19 cellular contexts compared by ENCODE assay signal in the genomic region with DNA sequence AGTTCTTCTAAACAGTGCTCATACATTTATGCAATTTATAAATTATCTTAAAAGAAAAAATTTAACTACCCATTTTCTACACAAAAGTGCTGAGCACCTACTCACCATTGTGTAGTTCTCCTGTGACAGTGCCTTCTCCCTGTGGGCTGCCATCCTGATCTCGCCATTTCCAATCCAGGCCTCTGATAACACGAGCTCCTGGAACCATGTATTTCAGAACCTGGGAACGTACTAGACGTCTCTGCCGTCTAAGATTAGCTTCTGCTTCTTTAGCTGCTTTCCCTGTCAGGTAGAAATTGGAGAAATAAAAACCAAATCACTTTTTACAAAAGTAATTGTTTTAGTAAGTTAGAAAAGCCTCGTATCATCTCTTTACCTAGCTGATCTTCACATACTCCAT.
A peak's percentile ranks its signal among the peaks of the same experiment; 100 is the strongest.
DNase-seq lines count a peak whose midpoint lies in the region; ATAC-seq, FAIRE-seq and TF ChIP-seq lines count a peak whose summit lies in the region.
"Had no signal": no experiment of that assay in that cellular context is flagged by ENCODE, and none has a peak within 500 bp of the region (broad histone marks: within the 10 kb centered on the region; RNA-seq: fewer than 3 reads in every experiment).

No MANE protein-coding gene starts in this region.

- POLR2A ChIA-PET in GM12878 (lab: Charles Lee): no interaction called here

- no peaks in the 10 kb centered on the region for H3K79me2 ChIP-seq in GM12878 (ENCODE audit: control insufficient read depth, insufficient read depth, low read length)

- H4K20me1 ChIP-seq in GM12878 (ENCODE audit: control insufficient read depth, insufficient read depth): no peaks in the 10 kb centered on the region; the same call in 1 of the 2 replicates

- in situ Hi-C loops in GM12878 (cut with MboI): no loop called here

- TF ChIP-seq CTCF in GM12878 (IDR thresholded peaks at IDR 0.05 in 2 of 3, conservative IDR thresholded peaks at IDR 0.05 in 1 of 3; ENCODE audit: control insufficient read depth in 2 of 3, extremely low read depth in 1 of 3, insufficient read depth in 1 of 3, low read depth in 3 of 3, low read length in 3 of 3) (no peak), progenitor cell of endocrine pancreas (IDR thresholded peaks at IDR 0.05; ENCODE audit: unreplicated experiment) (no peak)

- peaks cover 18% of the 10 kb centered on the region for H3K36me3 Mint-ChIP-seq in activated naive CD4-positive, alpha-beta T cell treated with anti-CD3 and anti-CD28 coated beads, Interleukin-2, amount 50 U/mL, for 24 hours
- H3K36me3 Mint-ChIP-seq in activated naive CD4-positive, alpha-beta T cell treated with anti-CD3 and anti-CD28 coated beads, Interleukin-2, amount 10 ng/mL, durations not matched to agents 7 days and 5 days: peaks cover 44% of the 10 kb centered on the region
- peaks cover 24% of the 10 kb centered on the region for H3K36me3 Mint-ChIP-seq in progenitor cell of endocrine pancreas (ENCODE audit: insufficient read depth)

- RAD21 ChIA-PET in GM12878 (lab: Charles Lee; ENCODE audit: unreplicated experiment): no interaction called here

- no peaks in the 10 kb centered on the region for H3K27me3 Mint-ChIP-seq in activated naive CD4-positive, alpha-beta T cell treated with anti-CD3 and anti-CD28 coated beads, Interleukin-2, amount 50 U/mL, for 24 hours
- H3K27me3 Mint-ChIP-seq in activated naive CD4-positive, alpha-beta T cell treated with anti-CD3 and anti-CD28 coated beads, Interleukin-2, amount 10 ng/mL, durations not matched to agents 7 days and 5 days: no peaks in the 10 kb centered on the region
- H3K27me3 Mint-ChIP-seq in progenitor cell of endocrine pancreas: no peaks in the 10 kb centered on the region

- no peak overlapping the region for H3K4me3 ChIP-seq in HUES6 (ENCODE audit: low read depth, low read length)
- H3K4me3 ChIP-seq in GM12878: no peak overlapping the region
- H3K4me3 ChIP-seq: BLaER1 treated with 17β-estradiol and CSF1 and Interleukin-3, amounts not matched to agents 10 nM and 100 nM; GM23338 had no signal

- intact Hi-C loops in GM12878 (cut with micrococcal nuclease; ENCODE audit: unreplicated experiment): no loop called here

- no peak for FAIRE-seq in GM12878 (lab: Jason Lieb, UNC)
- FAIRE-seq: D721Med, GM12892, GM18507, H54, HTR-8/SVneo had no signal

- CTCF ChIA-PET in activated naive CD4-positive, alpha-beta T cell treated with anti-CD3 and anti-CD28 coated beads, Interleukin-2, amount 10 ng/mL, durations not matched to agents 7 days and 5 days (lab: Charles Lee): no interaction called here
- CTCF ChIA-PET in GM12878 (lab: Yijun Ruan, JAX): interaction anchor here (0.6 kb wide), 1 partner anchor 112 kb away, joined by 3 read pairs; no protein-coding TSS in a partner anchor

- H3K9ac ChIP-seq in HUES6 (ENCODE audit: low read length): no peak overlapping the region
- no peak overlapping the region for H3K9ac ChIP-seq in GM12878 (ENCODE audit: control insufficient read depth, insufficient read depth, low read length)
- H3K9ac ChIP-seq: BLaER1 treated with 17β-estradiol and CSF1 and Interleukin-3, amounts not matched to agents 10 nM and 100 nM had no signal

- no peak for ATAC-seq in GM12878
- ATAC-seq: GM23338, HCT116 had no signal

- TSS peak; percentile 8 for BruUV-seq in GM12878 (replicated peaks; lab: Mats Ljungman, UMichigan)

- H3K27ac ChIP-seq in HUES6 (ENCODE audit: low read depth, low read length): 0 out of 2 replicates have a peak overlapping the region, but pooled peaks have one; percentile 28
- no peak overlapping the region for H3K27ac ChIP-seq in GM12878 (ENCODE audit: control insufficient read depth, insufficient read depth)
- H3K27ac ChIP-seq: BLaER1 treated with 17β-estradiol and CSF1 and Interleukin-3, amounts not matched to agents 10 nM and 100 nM had no signal

- no peak overlapping the region for H3K4me2 ChIP-seq in GM12878 (ENCODE audit: control insufficient read depth, insufficient read depth)
- H3K4me2 ChIP-seq: BLaER1 treated with 17β-estradiol and CSF1 and Interleukin-3, amounts not matched to agents 10 nM and 100 nM; GM23338 had no signal

- 97% methylated on average over 6 of the region's 6 CpGs for WGBS in GM12878 (ENCODE audit: insufficient coverage, insufficient replicate concordance, low lambda C conversion rate, missing lambda C conversion rate)

- H3K9me3 ChIP-seq in HUES6 (ENCODE audit: control insufficient read depth, insufficient read depth, low read depth, low read length) (no peaks in the 10 kb centered on the region), GM12878 (replicated peaks; ENCODE audit: control insufficient read depth, insufficient read depth, low read length) (no peaks in the 10 kb centered on the region)
- H3K9me3 ChIP-seq: BLaER1 treated with 17β-estradiol and CSF1 and Interleukin-3, amounts not matched to agents 10 nM and 100 nM; Caco-2 had no signal

- SMC1A ChIA-PET in GM12878 (lab: Charles Lee; ENCODE audit: uncharacterized antibody, unreplicated experiment): no interaction called here

- no peak overlapping the region for H2AFZ ChIP-seq in GM12878 (ENCODE audit: control insufficient read depth, low read depth, low read length)
- H2AFZ ChIP-seq: GM23338 had no signal

- TF ChIP-seq POLR2A in GM12878 (IDR thresholded peaks at IDR 0.05; ENCODE audit: low read depth, low read length): no peak

- H3K9me3 Mint-ChIP-seq in activated naive CD4-positive, alpha-beta T cell treated with anti-CD3 and anti-CD28 coated beads, Interleukin-2, amount 50 U/mL, for 24 hours: no peaks in the 10 kb centered on the region
- H3K9me3 Mint-ChIP-seq in activated naive CD4-positive, alpha-beta T cell treated with anti-CD3 and anti-CD28 coated beads, Interleukin-2, amount 10 ng/mL, durations not matched to agents 7 days and 5 days: no peaks in the 10 kb centered on the region
- H3K9me3 Mint-ChIP-seq in progenitor cell of endocrine pancreas (ENCODE audit: low read depth): no peaks in the 10 kb centered on the region
- H3K9me3 Mint-ChIP-seq: GM23338, HFFc6 had no signal

- H3K4me1 Mint-ChIP-seq in activated naive CD4-positive, alpha-beta T cell treated with anti-CD3 and anti-CD28 coated beads, Interleukin-2, amount 50 U/mL, for 24 hours: peaks cover 11% of the 10 kb centered on the region
- peaks cover 11% of the 10 kb centered on the region for H3K4me1 Mint-ChIP-seq in activated naive CD4-positive, alpha-beta T cell treated with anti-CD3 and anti-CD28 coated beads, Interleukin-2, amount 10 ng/mL, durations not matched to agents 7 days and 5 days
- H3K4me1 Mint-ChIP-seq in progenitor cell of endocrine pancreas (ENCODE audit: low read depth): peaks cover 4% of the 10 kb centered on the region
- H3K4me1 Mint-ChIP-seq: GM23338 had no signal

- no peak for TF ChIP-seq RAD21 in GM12878 (IDR thresholded peaks at IDR 0.05; ENCODE audit: insufficient read depth, low read depth, low read length)

- H3K36me3 ChIP-seq in HUES6 (ENCODE audit: control insufficient read depth, insufficient read depth, low read length) (peaks cover 88% of the 10 kb centered on the region), GM12878 (ENCODE audit: control insufficient read depth in 2 of 2, insufficient read depth in 2 of 2, low read length in 1 of 2) (peaks cover 11 to 32% of the 10 kb centered on the region in 2 experiments)

- H3K4me1 ChIP-seq in HUES6 (ENCODE audit: control insufficient read depth, insufficient read depth, low read length) (no peaks in the 10 kb centered on the region), GM12878 (ENCODE audit: control insufficient read depth, insufficient read depth, low read length) (peaks cover 11% of the 10 kb centered on the region)
- H3K4me1 ChIP-seq: Caco-2 had no signal

- no peak overlapping the region for H3K4me3 Mint-ChIP-seq in activated naive CD4-positive, alpha-beta T cell treated with anti-CD3 and anti-CD28 coated beads, Interleukin-2, amount 50 U/mL, for 24 hours
- no peak overlapping the region for H3K4me3 Mint-ChIP-seq in activated naive CD4-positive, alpha-beta T cell treated with anti-CD3 and anti-CD28 coated beads, Interleukin-2, amount 10 ng/mL, durations not matched to agents 7 days and 5 days
- no peak overlapping the region for H3K4me3 Mint-ChIP-seq in progenitor cell of endocrine pancreas (ENCODE audit: low read depth)
- H3K4me3 Mint-ChIP-seq: GM23338, HFFc6 had no signal

- no peak for DNase-seq in activated naive CD4-positive, alpha-beta T cell treated with anti-CD3 and anti-CD28 coated beads, Interleukin-2, amount 10 ng/mL, durations not matched to agents 7 days and 5 days
- no peak for DNase-seq in GM12878 (ENCODE audit: low read depth, low spot score)
- DNase-seq in progenitor cell of endocrine pancreas (ENCODE audit: low spot score, unreplicated experiment): no peak
- no peak for DNase-seq in NCI-H82 (lab: John Stamatoyannopoulos, UW)
- DNase-seq in SK-N-DZ (ENCODE audit: low spot score): no peak
- no peak for DNase-seq in inferior parietal cortex (ENCODE audit: extremely low spot score)
- DNase-seq: 8988T, Caco-2, HFFc6 had no signal

- H3K27me3 ChIP-seq in HUES6 (ENCODE audit: control insufficient read depth, insufficient read depth, low read length) (no peaks in the 10 kb centered on the region), GM12878 (replicated peaks in 1 of 2; ENCODE audit: control insufficient read depth in 2 of 2, insufficient read depth in 2 of 2, low read length in 1 of 2) (no peaks in the 10 kb centered on the region)
- H3K27me3 ChIP-seq: BLaER1 treated with 17β-estradiol and CSF1 and Interleukin-3, amounts not matched to agents 10 nM and 100 nM had no signal

- H3K27ac Mint-ChIP-seq in activated naive CD4-positive, alpha-beta T cell treated with anti-CD3 and anti-CD28 coated beads, Interleukin-2, amount 50 U/mL, for 24 hours: peak overlapping the region; percentile 35
- H3K27ac Mint-ChIP-seq in activated naive CD4-positive, alpha-beta T cell treated with anti-CD3 and anti-CD28 coated beads, Interleukin-2, amount 10 ng/mL, durations not matched to agents 7 days and 5 days: no peak overlapping the region
- peak overlapping the region; percentile 86 for H3K27ac Mint-ChIP-seq in progenitor cell of endocrine pancreas
- H3K27ac Mint-ChIP-seq: GM23338, HFFc6 had no signal

- no peak for TF ChIP-seq EP300 in GM12878 (IDR thresholded peaks at IDR 0.05; ENCODE audit: borderline replicate concordance in 1 of 2, control insufficient read depth in 1 of 2, low read depth in 2 of 2, low read length in 2 of 2)

TF ChIP-seq in GM12878, 131 proteins besides CTCF, POLR2A, EP300 and RAD21 (continues in another document):
- TF ChIP-seq ESRRA (IDR thresholded peaks at IDR 0.05; ENCODE audit: low read length) (no peak), SUZ12 (IDR thresholded peaks at IDR 0.05; ENCODE audit: unreplicated experiment) (no peak), CHD1 (IDR thresholded peaks at IDR 0.05; ENCODE audit: low read depth, low read length) (no peak), TCF3 (IDR thresholded peaks at IDR 0.05; ENCODE audit: borderline replicate concordance, insufficient read depth, low read depth, low read length) (no peak)
